1 cellular context compared by ENCODE assay signal in the genomic region with DNA sequence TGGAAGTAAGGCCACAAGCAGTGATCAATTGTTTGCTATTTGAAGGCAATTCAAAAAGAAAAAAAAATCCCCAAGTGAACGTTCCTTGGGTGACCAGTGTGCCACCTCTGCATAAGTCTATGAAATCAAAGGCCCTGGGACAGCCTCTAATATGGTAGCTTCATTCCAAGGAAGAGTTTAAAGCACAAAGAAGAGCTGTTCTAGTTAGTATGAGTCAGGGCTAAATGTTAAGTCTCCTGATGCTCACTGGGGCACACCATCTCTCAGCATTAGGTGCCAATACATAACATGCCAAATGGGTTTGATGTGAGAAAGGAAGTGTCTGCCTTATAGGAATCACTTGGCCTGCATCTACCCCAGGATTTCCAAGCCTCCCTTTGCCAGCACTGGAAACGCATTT.
TF ChIP-seq lines count a peak whose summit lies in the region.

No MANE protein-coding gene starts in this region.

TF ChIP-seq in H1, 55 proteins besides CTCF, POLR2A, EP300 and RAD21:
- no peak for TF ChIP-seq MAFK (IDR thresholded peaks at IDR 0.05; ENCODE audit: low read depth, low read length)
- TF ChIP-seq SP4 (IDR thresholded peaks at IDR 0.05; ENCODE audit: low read length) = no peak
